In the genomic region with DNA sequence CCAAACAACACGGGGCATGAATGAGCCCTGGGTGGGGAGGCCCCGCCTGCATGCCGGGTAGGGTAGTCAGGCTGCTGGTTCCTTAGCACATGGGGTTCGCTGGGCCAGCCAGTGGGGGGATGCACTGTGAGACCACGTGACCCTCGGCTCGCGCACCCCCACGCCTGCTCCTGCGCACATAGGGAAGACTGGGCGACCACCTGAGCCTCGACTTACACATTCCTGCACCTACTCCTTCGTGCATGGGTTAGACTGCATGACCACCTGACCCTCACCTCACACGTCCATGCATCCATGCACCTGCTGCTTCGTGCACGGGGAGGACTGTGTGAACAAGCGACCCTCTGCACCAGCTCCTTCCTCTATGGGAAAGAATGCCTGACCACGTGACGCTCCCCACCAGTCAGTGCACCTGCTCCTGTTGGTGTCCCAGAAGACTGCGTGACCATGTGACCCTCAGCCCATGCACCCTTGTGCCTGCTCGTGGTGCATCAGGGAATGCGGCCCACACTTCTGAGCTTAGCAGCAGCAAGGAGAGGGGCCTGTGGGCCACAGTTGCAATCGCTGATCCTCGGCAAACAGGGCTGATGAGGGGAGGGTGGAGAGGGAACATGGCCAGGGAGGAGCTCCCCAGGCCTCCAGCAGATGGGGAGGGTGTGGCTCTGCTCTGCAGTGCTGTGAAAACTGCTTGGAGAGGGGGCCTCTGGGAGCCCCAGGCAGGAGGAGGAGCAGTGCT, we compare ENCODE assay signal across 12 cellular contexts. TPM values are rescaled to one million over a fixed set of nuclear protein-coding genes. Genes with fewer than 3 reads are reported as not detected.
DNase-seq lines count a peak whose midpoint lies in the region; ATAC-seq and TF ChIP-seq lines count a peak whose summit lies in the region.
"Had no signal": no experiment of that assay in that cellular context is flagged by ENCODE, and none has a peak within 500 bp of the region (broad histone marks: within the 10 kb centered on the region; RNA-seq: fewer than 3 reads in every experiment).

No MANE protein-coding gene starts in this region.

- H3K4me3 Mint-ChIP-seq in stimulated activated effector memory CD8-positive, alpha-beta T cell treated with anti-CD3 and anti-CD28 coated beads, Interleukin-12 subunit alpha, Interleukin-12 subunit beta, amount 100 ng/mL, for 72 hours, result no peak overlapping the region

- peak overlapping the region; percentile 29 for H3K27ac Mint-ChIP-seq in stimulated activated effector memory CD8-positive, alpha-beta T cell treated with anti-CD3 and anti-CD28 coated beads, Interleukin-12 subunit alpha, Interleukin-12 subunit beta, amount 100 ng/mL, for 72 hours

- no peak for TF ChIP-seq CTCF in fibroblast of the aortic adventitia (IDR thresholded peaks at IDR 0.05; ENCODE audit: insufficient read depth, low read length)

- peaks cover 46% of the 10 kb centered on the region for H3K36me3 Mint-ChIP-seq in stimulated activated effector memory CD8-positive, alpha-beta T cell treated with anti-CD3 and anti-CD28 coated beads, Interleukin-12 subunit alpha, Interleukin-12 subunit beta, amount 100 ng/mL, for 72 hours

- DNase-seq in NCI-H82 (lab: John Stamatoyannopoulos, UW) (peak; percentile 59), NCI-H82 treated with DMSO at 0.1 percent for 48 hours (lab: John Stamatoyannopoulos, UW; ENCODE audit: unreplicated experiment) (no peak), NCI-H2171 (lab: John Stamatoyannopoulos, UW) (peak; percentile 83), fibroblast of the aortic adventitia (ENCODE audit: low read depth) (peak; percentile 14)
- DNase-seq in stimulated activated effector memory CD8-positive, alpha-beta T cell treated with anti-CD3 and anti-CD28 coated beads, Interleukin-12 subunit alpha, Interleukin-12 subunit beta, amount 100 ng/mL, for 72 hours (ENCODE audit: low spot score in 2 of 2), result no peak
- DNase-seq in stimulated activated CD4-positive, alpha-beta T cell treated with anti-CD3 and anti-CD28 coated beads, Interleukin-2, amount 100 ng/mL, for 24 hours, result no peak
- no peak for DNase-seq in activated naive CD4-positive, alpha-beta T cell treated with Interleukin-2 at 50 U/mL for 16 hours
- DNase-seq: DND-41, NCI-H2029 had no signal

- peaks cover 73% of the 10 kb centered on the region for H3K4me1 Mint-ChIP-seq in stimulated activated effector memory CD8-positive, alpha-beta T cell treated with anti-CD3 and anti-CD28 coated beads, Interleukin-12 subunit alpha, Interleukin-12 subunit beta, amount 100 ng/mL, for 72 hours

- no peak for ATAC-seq in stimulated activated effector memory CD8-positive, alpha-beta T cell treated with anti-CD3 and anti-CD28 coated beads, Interleukin-12 subunit alpha, Interleukin-12 subunit beta, amount 100 ng/mL, for 72 hours
- no peak for ATAC-seq in HG03521 (IDR thresholded peaks at IDR 0.05; ENCODE audit: unreplicated experiment)

- no peak overlapping the region for H3K4me3 ChIP-seq in fibroblast of the aortic adventitia (ENCODE audit: low read depth, low read length)
- H3K4me3 ChIP-seq: ovary, upper lobe of left lung had no signal

- H3K9me3 Mint-ChIP-seq in stimulated activated effector memory CD8-positive, alpha-beta T cell treated with anti-CD3 and anti-CD28 coated beads, Interleukin-12 subunit alpha, Interleukin-12 subunit beta, amount 100 ng/mL, for 72 hours, result no peaks in the 10 kb centered on the region

RNA-seq across cellular contexts. Expression of a gene that starts 18.1 kb away (rescaled TPM):
- total RNA-seq in fibroblast of the aortic adventitia (ENCODE audit: low replicate concordance), result 41.3 and 56.0 TPM in 2 replicates

Comparison
In these comparisons a context has a peak if more than half of its experiments do, and no peak if none do; other contexts are left out.
1. DNase-seq: peak in NCI-H82 (single experiment), NCI-H2171 (single experiment) and fibroblast of the aortic adventitia (single experiment); none in NCI-H82 treated with DMSO at 0.1 percent for 48 hours (single experiment), stimulated activated effector memory CD8-positive, alpha-beta T cell treated with anti-CD3 and anti-CD28 coated beads, Interleukin-12 subunit alpha, Interleukin-12 subunit beta, amount 100 ng/mL, for 72 hours (0 of 2), stimulated activated CD4-positive, alpha-beta T cell treated with anti-CD3 and anti-CD28 coated beads, Interleukin-2, amount 100 ng/mL, for 24 hours (0 of 2) and activated naive CD4-positive, alpha-beta T cell treated with Interleukin-2 at 50 U/mL for 16 hours (single experiment).